26 cellular contexts compared by ENCODE assay signal in genomic region chr6:154611241-154611640, GRCh38.
DNase-seq lines count a peak whose midpoint lies in the region; ATAC-seq, FAIRE-seq and TF ChIP-seq lines count a peak whose summit lies in the region.
"Had no signal": no experiment of that assay in that cellular context is flagged by ENCODE, and none has a peak within 500 bp of the region (broad histone marks: within the 10 kb centered on the region; RNA-seq: fewer than 3 reads in every experiment).

No MANE protein-coding gene starts in this region.

- H3K27ac ChIP-seq in GM12878 (ENCODE audit: control insufficient read depth, insufficient read depth), result no peak overlapping the region
- H3K27ac ChIP-seq in effector memory CD4-positive, alpha-beta T cell (ENCODE audit: insufficient read depth, low read length, poor library complexity, severe bottlenecking), result no peak overlapping the region
- H3K27ac ChIP-seq: ascending aorta, heart left ventricle, SK-N-MC, spleen, WERI-Rb-1 had no signal

- peaks cover 2% of the 10 kb centered on the region; the same call in 2 of the 3 replicates for H3K9me3 ChIP-seq in GM12878 (replicated peaks; ENCODE audit: control insufficient read depth, insufficient read depth, low read length)
- H3K9me3 ChIP-seq in effector memory CD4-positive, alpha-beta T cell (ENCODE audit: control insufficient read depth, low read length), result no peaks in the 10 kb centered on the region
- H3K9me3 ChIP-seq: ascending aorta, heart left ventricle, spleen had no signal

- peaks cover 10% of the 10 kb centered on the region for H3K4me1 ChIP-seq in GM12878 (ENCODE audit: control insufficient read depth, insufficient read depth, low read length)
- H3K4me1 ChIP-seq in effector memory CD4-positive, alpha-beta T cell (ENCODE audit: control insufficient read depth, insufficient read depth, low read length, poor library complexity, severe bottlenecking), result no peaks in the 10 kb centered on the region
- H3K4me1 ChIP-seq: ascending aorta had no signal

- H3K36me3 ChIP-seq in GM12878 (ENCODE audit: control insufficient read depth in 2 of 2, insufficient read depth in 2 of 2, low read length in 1 of 2), result no peaks in the 10 kb centered on the region
- no peaks in the 10 kb centered on the region for H3K36me3 ChIP-seq in effector memory CD4-positive, alpha-beta T cell (ENCODE audit: control insufficient read depth, insufficient read depth, low read length)
- H3K36me3 ChIP-seq: ascending aorta, heart left ventricle, spleen, WERI-Rb-1 had no signal

- POLR2A ChIA-PET in GM12878 (lab: Charles Lee), result no interaction called here

- no peaks in the 10 kb centered on the region for H3K27me3 ChIP-seq in GM12878 (replicated peaks in 1 of 2; ENCODE audit: control insufficient read depth in 2 of 2, insufficient read depth in 2 of 2, low read length in 1 of 2)
- no peaks in the 10 kb centered on the region for H3K27me3 ChIP-seq in effector memory CD4-positive, alpha-beta T cell (replicated peaks; ENCODE audit: control insufficient read depth, insufficient read depth, low read length, poor library complexity, severe bottlenecking)
- H3K27me3 ChIP-seq: ascending aorta, heart left ventricle, spleen had no signal

- CTCF ChIA-PET in GM12878 (lab: Yijun Ruan, JAX), result interaction anchor here (0.7 to 1.2 kb wide), 2 partner anchors 18 to 62 kb away, joined by 3 read pairs; no protein-coding TSS in a partner anchor

- SMC1A ChIA-PET in GM12878 (lab: Charles Lee; ENCODE audit: uncharacterized antibody, unreplicated experiment), result no interaction called here

- RAD21 ChIA-PET in GM12878 (lab: Charles Lee; ENCODE audit: unreplicated experiment), result no interaction called here

- TF ChIP-seq POLR2A in GM12878 (IDR thresholded peaks at IDR 0.05; ENCODE audit: low read depth, low read length), result no peak

- no TSS peak for BruUV-seq in GM12878 (replicated peaks; lab: Mats Ljungman, UMichigan)

- no peaks in the 10 kb centered on the region for H4K20me1 ChIP-seq in GM12878 (ENCODE audit: control insufficient read depth, insufficient read depth)

- no peak overlapping the region for H3K4me2 ChIP-seq in GM12878 (ENCODE audit: control insufficient read depth, insufficient read depth)

- DNase-seq in GM12878 (ENCODE audit: low read depth, low spot score) (no peak), SW 1271 (lab: John Stamatoyannopoulos, UW) (no peak), cortex of kidney (lab: John Stamatoyannopoulos, UW) (no peak), omental fat pad (ENCODE audit: low spot score) (no peak)
- DNase-seq in effector memory CD4-positive, alpha-beta T cell, result no peak
- DNase-seq: activated CD4-positive, alpha-beta T cell treated with anti-CD3 and anti-CD28 coated beads, Interleukin-2, amount 50 U/mL, for 48 hours; activated CD8-positive, alpha-beta memory T cell treated with anti-CD3 and anti-CD28 coated beads, Interleukin-2, amount 50 U/mL, for 48 hours; caudate nucleus; CD4-positive, CD25-positive, alpha-beta regulatory T cell; HCEC 1CT; heart left ventricle; mesendoderm; natural killer cell; NCI-H1417; NCI-H2107; NCI-H524 treated with DMSO at 0.1 percent for 48 hours; RPMI8226; spleen; stimulated activated CD4-positive, alpha-beta T cell treated with anti-CD3 and anti-CD28 coated beads, Interleukin-4, amount 100 ng/mL, for 24 hours; trophoblast cell; WERI-Rb-1 had no signal

- no peak for FAIRE-seq in GM12878 (lab: Jason Lieb, UNC)

- H3K9ac ChIP-seq in GM12878 (ENCODE audit: control insufficient read depth, insufficient read depth, low read length), result no peak overlapping the region

- no peak for TF ChIP-seq EP300 in GM12878 (IDR thresholded peaks at IDR 0.05; ENCODE audit: borderline replicate concordance in 1 of 2, control insufficient read depth in 1 of 2, low read depth in 2 of 2, low read length in 2 of 2)

- ATAC-seq in GM18868 (IDR thresholded peaks at IDR 0.05; ENCODE audit: unreplicated experiment) (peak; percentile 42), GM19372 (IDR thresholded peaks at IDR 0.05; ENCODE audit: low read depth, unreplicated experiment) (peak; percentile 37), HG02870 (IDR thresholded peaks at IDR 0.05; ENCODE audit: unreplicated experiment) (peak; percentile 40), GM12878 (peak; percentile 15), omental fat pad (ENCODE audit: low FRiP score) (no peak)
- ATAC-seq: heart left ventricle, natural killer cell had no signal

- H3K79me2 ChIP-seq in GM12878 (ENCODE audit: control insufficient read depth, insufficient read depth, low read length), result no peaks in the 10 kb centered on the region

- no peak overlapping the region for H2AFZ ChIP-seq in GM12878 (ENCODE audit: control insufficient read depth, low read depth, low read length)

- in situ Hi-C loops in GM12878 (cut with MboI), result no loop called here

- WGBS in GM12878 (ENCODE audit: insufficient coverage, insufficient replicate concordance, low lambda C conversion rate, missing lambda C conversion rate), result 37% methylated on average over 3 of the region's 3 CpGs

- intact Hi-C loops in GM12878 (cut with micrococcal nuclease; ENCODE audit: unreplicated experiment), result no loop called here

- no peak overlapping the region for H3K4me3 ChIP-seq in GM12878
- H3K4me3 ChIP-seq in effector memory CD4-positive, alpha-beta T cell (ENCODE audit: insufficient read depth, low read depth, low read length, poor library complexity, severe bottlenecking), result no peak overlapping the region
- H3K4me3 ChIP-seq: ascending aorta, heart left ventricle, SK-N-MC, spleen had no signal

- TF ChIP-seq CTCF in GM12878 (IDR thresholded peaks at IDR 0.05 in 2 of 3, conservative IDR thresholded peaks at IDR 0.05 in 1 of 3; ENCODE audit: control insufficient read depth in 2 of 3, extremely low read depth in 1 of 3, insufficient read depth in 1 of 3, low read depth in 3 of 3, low read length in 3 of 3), result no peak
- TF ChIP-seq CTCF in omental fat pad (IDR thresholded peaks at IDR 0.05), result no peak

- TF ChIP-seq RAD21 in GM12878 (IDR thresholded peaks at IDR 0.05; ENCODE audit: insufficient read depth, low read depth, low read length), result no peak

TF ChIP-seq in GM12878, 131 proteins besides CTCF, POLR2A, EP300 and RAD21:
- TF ChIP-seq ZNF384 (IDR thresholded peaks at IDR 0.05; ENCODE audit: borderline replicate concordance, low read depth, low read length) (peak; percentile 56; the same call in 1 of the 2 replicates), RUNX3 (IDR thresholded peaks at IDR 0.05; ENCODE audit: low read length) (peak; percentile 75), ATF7 (IDR thresholded peaks at IDR 0.05; ENCODE audit: low read depth) (peak; percentile 41; the same call in 1 of the 2 replicates), IKZF2 (IDR thresholded peaks at IDR 0.05) (peak; percentile 38 to 40; a peak in 3 of 4 replicates), PRDM15 (CRISPR knock-in tag; IDR thresholded peaks at IDR 0.05) (no peak), CREB1 (IDR thresholded peaks at IDR 0.05; ENCODE audit: low read depth) (peak; percentile 32; the same call in 1 of the 2 replicates), TCF3 (IDR thresholded peaks at IDR 0.05; ENCODE audit: borderline replicate concordance, insufficient read depth, low read depth, low read length) (no peak), RELB (IDR thresholded peaks at IDR 0.05; ENCODE audit: low read depth) (peak; percentile 46; the same call in 1 of the 2 replicates)
TF ChIP-seq in GM12878: peak in this region for 6.
